ENCODE assay signal across 21 cellular contexts in genomic region chr12:7158866-7159600, GRCh38. TPM values are rescaled to one million over a fixed set of nuclear protein-coding genes. Genes with fewer than 3 reads are reported as not detected.
"Had no signal": no experiment of that assay in that cellular context is flagged by ENCODE, and none has a peak within 500 bp of the region (broad histone marks: within the 10 kb centered on the region; RNA-seq: fewer than 3 reads in every experiment).

No MANE protein-coding gene starts in this region.

- H3K36me3 ChIP-seq: left ventricle myocardium inferior, prostate gland had no signal

- H3K9me3 Mint-ChIP-seq: activated CD4-positive, alpha-beta memory T cell treated with anti-CD3 and anti-CD28 coated beads for 36 hours; activated naive CD4-positive, alpha-beta T cell treated with anti-CD3 and anti-CD28 coated beads, Interleukin-2, amount 10 ng/mL, durations not matched to agents 7 days and 5 days; activated T-helper 2 cell treated with anti-CD3 and anti-CD28 coated beads, Interferon-gamma antibody, Interleukin-2, Interleukin-4, amounts not matched to agents 10 μg/mL and 5 μg/mL and 100 μg/mL, durations not matched to agents 14 hours and 24 hours and 36 hours; memory B cell; naive thymus-derived CD8-positive, alpha-beta T cell; T-helper 1 cell treated with Interleukin-12 subunit alpha and Interleukin-12 subunit beta and Interleukin-4 antibody, amounts not matched to agents 30 μg/mL and 1 μg/mL, for 36 hours had no signal

- ATAC-seq: activated CD4-positive, alpha-beta T cell treated with anti-CD3 and anti-CD28 coated beads for 36 hours; activated CD8-positive, alpha-beta memory T cell treated with anti-CD3 and anti-CD28 coated beads, Interleukin-2, amount 10 ng/mL, durations not matched to agents 7 days and 5 days; naive thymus-derived CD8-positive, alpha-beta T cell had no signal

- H3K27ac ChIP-seq: left ventricle myocardium inferior, prostate gland, tibial artery had no signal

- H3K4me3 Mint-ChIP-seq: activated CD4-positive, alpha-beta memory T cell treated with anti-CD3 and anti-CD28 coated beads for 36 hours; activated CD4-positive, alpha-beta T cell treated with anti-CD3 and anti-CD28 coated beads for 36 hours; activated CD8-positive, alpha-beta memory T cell treated with anti-CD3 and anti-CD28 coated beads, Interleukin-2, amount 10 ng/mL, durations not matched to agents 7 days and 5 days; activated naive CD4-positive, alpha-beta T cell treated with anti-CD3 and anti-CD28 coated beads, Interleukin-2, amount 10 ng/mL, durations not matched to agents 7 days and 5 days; memory B cell; naive thymus-derived CD8-positive, alpha-beta T cell; T-helper 1 cell treated with Interleukin-12 subunit alpha and Interleukin-12 subunit beta and Interleukin-4 antibody, amounts not matched to agents 30 μg/mL and 1 μg/mL, for 36 hours had no signal

- H3K9me3 ChIP-seq: left ventricle myocardium inferior, prostate gland, tibial artery had no signal

- H3K27ac Mint-ChIP-seq: activated CD4-positive, alpha-beta memory T cell treated with anti-CD3 and anti-CD28 coated beads for 36 hours; activated CD4-positive, alpha-beta T cell treated with anti-CD3 and anti-CD28 coated beads for 36 hours; activated CD8-positive, alpha-beta memory T cell treated with anti-CD3 and anti-CD28 coated beads, Interleukin-2, amount 10 ng/mL, durations not matched to agents 7 days and 5 days; activated naive CD4-positive, alpha-beta T cell treated with anti-CD3 and anti-CD28 coated beads, Interleukin-2, amount 10 ng/mL, durations not matched to agents 7 days and 5 days; activated T-helper 2 cell treated with anti-CD3 and anti-CD28 coated beads, Interferon-gamma antibody, Interleukin-2, Interleukin-4, amounts not matched to agents 10 μg/mL and 5 μg/mL and 100 μg/mL, durations not matched to agents 14 hours and 24 hours and 36 hours; memory B cell; T-helper 1 cell treated with Interleukin-12 subunit alpha and Interleukin-12 subunit beta and Interleukin-4 antibody, amounts not matched to agents 30 μg/mL and 1 μg/mL, for 36 hours had no signal

- FAIRE-seq: astrocyte, endometrium, urothelium cell line had no signal

- DNase-seq: activated CD4-positive, alpha-beta memory T cell treated with anti-CD3 and anti-CD28 coated beads for 36 hours; activated CD4-positive, alpha-beta T cell treated with anti-CD3 and anti-CD28 coated beads for 36 hours; activated CD8-positive, alpha-beta memory T cell treated with anti-CD3 and anti-CD28 coated beads, Interleukin-2, amount 10 ng/mL, durations not matched to agents 7 days and 5 days; activated naive CD4-positive, alpha-beta T cell treated with anti-CD3 and anti-CD28 coated beads, Interleukin-2, amount 10 ng/mL, durations not matched to agents 7 days and 5 days; activated T-cell treated with anti-CD3 and anti-CD28 coated beads, Interleukin-2, amount 50 U/mL, for 1 hour; hypothalamus; left ventricle myocardium inferior; naive thymus-derived CD8-positive, alpha-beta T cell; stimulated activated CD4-positive, alpha-beta T cell treated with anti-CD3 and anti-CD28 coated beads, Interleukin-1b, Interleukin-23, amount 100 ng/mL, for 48 hours; tibial artery had no signal

- H3K4me3 ChIP-seq: dorsolateral prefrontal cortex, left ventricle myocardium inferior, prostate gland, tibial artery had no signal

RNA-seq across cellular contexts. Expression of gene RBP5, which starts 30.3 kb away (rescaled TPM):
- total RNA-seq: activated CD4-positive, alpha-beta T cell treated with anti-CD3 and anti-CD28 coated beads for 36 hours; activated T-helper 2 cell treated with anti-CD3 and anti-CD28 coated beads, Interferon-gamma antibody, Interleukin-2, Interleukin-4, amounts not matched to agents 10 μg/mL and 5 μg/mL and 100 μg/mL, durations not matched to agents 14 hours and 24 hours and 36 hours; astrocyte; bronchial epithelial cell; fibroblast of villous mesenchyme; kidney epithelial cell had no signal
- polyA plus RNA-seq: naive thymus-derived CD8-positive, alpha-beta T cell had no signal
